Comparison of ENCODE assay signal across 8 cellular contexts in the genomic region with DNA sequence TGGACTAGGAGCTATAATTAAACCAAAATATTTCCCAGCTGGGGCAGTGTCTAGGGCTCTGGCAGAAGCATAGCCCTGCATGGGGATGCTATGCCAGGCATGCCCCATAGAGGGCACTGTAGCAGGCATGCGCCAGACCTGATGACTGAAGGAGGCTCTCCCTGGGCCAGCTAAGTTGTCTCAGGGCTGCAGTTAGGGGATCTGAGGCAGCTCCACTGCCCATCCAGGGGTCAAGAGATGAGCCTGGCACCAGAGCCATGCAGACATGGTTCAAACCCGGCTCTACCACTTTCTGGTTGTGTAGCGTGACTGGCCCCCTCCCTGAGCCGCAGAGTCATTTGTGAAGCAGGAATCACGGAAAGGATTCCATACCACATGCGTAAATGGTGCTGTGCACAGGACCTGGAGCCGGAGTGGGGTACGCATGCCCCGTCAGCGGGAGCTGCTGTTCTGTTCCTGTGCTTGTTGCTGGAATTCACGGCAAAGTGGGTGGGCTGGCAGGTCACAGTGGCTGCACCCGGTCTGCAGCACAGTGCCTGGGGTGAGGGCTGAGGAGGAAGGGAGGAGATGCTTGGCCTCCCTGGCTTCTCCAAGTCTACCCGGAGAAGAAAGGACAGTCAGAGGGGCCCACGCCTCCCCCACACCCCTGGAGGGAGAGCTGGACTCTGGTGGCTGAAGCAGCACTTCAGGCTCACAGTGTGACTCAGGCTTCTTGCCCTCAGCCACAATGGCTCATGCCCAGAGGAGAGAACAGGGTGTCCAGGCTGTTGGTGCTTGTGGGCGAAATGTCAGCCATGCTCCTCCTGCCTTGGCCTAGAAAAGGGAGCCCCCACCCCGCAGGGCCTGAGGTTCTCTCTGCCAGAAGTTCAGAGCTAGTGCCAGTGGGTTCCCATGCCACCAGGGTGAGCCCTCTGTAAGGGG. TPM values are rescaled to one million over a fixed set of nuclear protein-coding genes. Genes with fewer than 3 reads are reported as not detected.
A peak's percentile ranks its signal among the peaks of the same experiment; 100 is the strongest.
DNase-seq lines count a peak whose midpoint lies in the region; ATAC-seq and TF ChIP-seq lines count a peak whose summit lies in the region.

No MANE protein-coding gene starts in this region.

- no peaks in the 10 kb centered on the region for H3K36me3 Mint-ChIP-seq in activated CD4-positive, alpha-beta T cell treated with anti-CD3 and anti-CD28 coated beads, Interleukin-2, amount 10 ng/mL, durations not matched to agents 7 days and 5 days (ENCODE audit: low read depth)

- no peak overlapping the region for H3K23ac ChIP-seq in mesenchymal stem cell (ENCODE audit: low read length in 2 of 2)

- no peak overlapping the region for H4K91ac ChIP-seq in mesenchymal stem cell (ENCODE audit: low read length)

- no peaks in the 10 kb centered on the region for H3K4me1 Mint-ChIP-seq in activated CD4-positive, alpha-beta T cell treated with anti-CD3 and anti-CD28 coated beads, Interleukin-2, amount 10 ng/mL, durations not matched to agents 7 days and 5 days

- H3K36me3 ChIP-seq in Karpas-422 (ENCODE audit: insufficient read depth, low read length) (no peaks in the 10 kb centered on the region), mesenchymal stem cell (ENCODE audit: control insufficient read depth in 1 of 2, insufficient read depth in 2 of 2, low read depth in 1 of 2, low read length in 2 of 2) (peaks cover 66 to 69% of the 10 kb centered on the region in 2 experiments)

- POLR2A ChIA-PET in AG04450 (lab: Yijun Ruan, JAX) = interaction anchor here (0.8 to 0.9 kb wide), 2 partner anchors 10 to 152 kb away, joined by 4 to 5 read pairs; no protein-coding TSS in a partner anchor
- POLR2A ChIA-PET in activated CD4-positive, alpha-beta T cell treated with anti-CD3 and anti-CD28 coated beads, Interleukin-2, amount 10 ng/mL, durations not matched to agents 7 days and 5 days (lab: Charles Lee) = no interaction called here

- no peak overlapping the region for H3K4me3 Mint-ChIP-seq in activated CD4-positive, alpha-beta T cell treated with anti-CD3 and anti-CD28 coated beads, Interleukin-2, amount 10 ng/mL, durations not matched to agents 7 days and 5 days

- H2AFZ ChIP-seq in Karpas-422 (ENCODE audit: low read length) (no peak overlapping the region), mesenchymal stem cell (ENCODE audit: low read depth, low read length) (no peak overlapping the region)

- no peak overlapping the region for H3K4me3 ChIP-seq in AG04450 (ENCODE audit: low read depth, low read length)
- no peak overlapping the region for H3K4me3 ChIP-seq in Karpas-422 (ENCODE audit: low read length)
- H3K4me3 ChIP-seq in mesenchymal stem cell (ENCODE audit: insufficient read depth in 1 of 2, low read depth in 1 of 2, low read length in 2 of 2) = no peak overlapping the region

- H2BK120ac ChIP-seq in mesenchymal stem cell (ENCODE audit: low read depth, low read length) = no peak overlapping the region

- H3K4me2 ChIP-seq in Karpas-422 (ENCODE audit: low read depth, low read length, poor library complexity, severe bottlenecking) = no peak overlapping the region
- no peak overlapping the region for H3K4me2 ChIP-seq in mesenchymal stem cell (ENCODE audit: low read length, poor library complexity, severe bottlenecking)

- no peak overlapping the region for H2BK5ac ChIP-seq in mesenchymal stem cell (ENCODE audit: low read depth, low read length, poor library complexity, severe bottlenecking)

- H3K27ac ChIP-seq in AG04450 (ENCODE audit: low read depth, low read length) (no peak overlapping the region), Karpas-422 (ENCODE audit: low read length) (no peak overlapping the region), mesenchymal stem cell (ENCODE audit: low read length, poor library complexity, severe bottlenecking) (no peak overlapping the region)

- no peaks in the 10 kb centered on the region for H3K27me3 Mint-ChIP-seq in activated CD4-positive, alpha-beta T cell treated with anti-CD3 and anti-CD28 coated beads, Interleukin-2, amount 10 ng/mL, durations not matched to agents 7 days and 5 days

- peak; percentile 37 for DNase-seq in AG04450 (ENCODE audit: low read depth, low spot score)
- peak; percentile 86 for DNase-seq in Karpas-422
- peak; percentile 64 for DNase-seq in activated CD4-positive, alpha-beta T cell treated with anti-CD3 and anti-CD28 coated beads, Interleukin-2, amount 10 ng/mL, durations not matched to agents 7 days and 5 days
- peak; percentile 81 for DNase-seq in ecto neural progenitor cell (ENCODE audit: low spot score)
- DNase-seq in mesenchymal stem cell = peak; percentile 67
- DNase-seq in stimulated activated CD8-positive, alpha-beta memory T cell treated with anti-CD3 and anti-CD28 coated beads, Interleukin-4, amount 100 ng/mL, for 48 hours = peak; percentile 86
- no peak for DNase-seq in central memory CD4-positive, alpha-beta T cell

- H3K18ac ChIP-seq in mesenchymal stem cell (ENCODE audit: low read depth in 1 of 2, low read length in 2 of 2) = no peak overlapping the region

- H4K8ac ChIP-seq in mesenchymal stem cell (ENCODE audit: low read length) = peak overlapping the region; percentile 12

- H3K4me1 ChIP-seq in Karpas-422 (ENCODE audit: low read length) = no peaks in the 10 kb centered on the region
- H3K4me1 ChIP-seq in mesenchymal stem cell (ENCODE audit: control insufficient read depth, insufficient read depth, low read depth, low read length) = peaks cover 29% of the 10 kb centered on the region

- peaks cover 14% of the 10 kb centered on the region for H3K79me1 ChIP-seq in mesenchymal stem cell (replicated peaks; ENCODE audit: low read length, poor library complexity, severe bottlenecking)

- H3K27ac Mint-ChIP-seq in activated CD4-positive, alpha-beta T cell treated with anti-CD3 and anti-CD28 coated beads, Interleukin-2, amount 10 ng/mL, durations not matched to agents 7 days and 5 days = no peak overlapping the region

- peak overlapping the region in 1 of 2 experiments; percentile 46 for H2BK12ac ChIP-seq in mesenchymal stem cell (ENCODE audit: low read length in 2 of 2)

- H3K9me2 ChIP-seq in Karpas-422 (replicated peaks; ENCODE audit: insufficient read depth, low read length) = no peaks in the 10 kb centered on the region

- H3K9me3 ChIP-seq in AG04450 (ENCODE audit: control insufficient read depth, insufficient read depth, low read length) (no peaks in the 10 kb centered on the region), Karpas-422 (ENCODE audit: low read length) (no peaks in the 10 kb centered on the region), mesenchymal stem cell (ENCODE audit: control insufficient read depth, low read length) (no peaks in the 10 kb centered on the region)

- peak; percentile 73 for ATAC-seq in GM18867 (IDR thresholded peaks at IDR 0.05; ENCODE audit: unreplicated experiment)

- H4K20me1 ChIP-seq in Karpas-422 (ENCODE audit: insufficient read depth, low read depth, low read length) = no peaks in the 10 kb centered on the region

- TF ChIP-seq CTCF in AG04450 (IDR thresholded peaks at IDR 0.05; ENCODE audit: low read depth, low read length) = peak; percentile 98

- 94% methylated on average over 16 of the region's 16 CpGs for WGBS in mesenchymal stem cell

- CTCF ChIA-PET in AG04450 (lab: Charles Lee) = interaction anchor here (0.6 to 4.1 kb wide), 32 partner anchors 9 to 1711 kb away, joined by 3 to 76 read pairs (median 4); a partner anchor contains a TSS
- CTCF ChIA-PET in activated CD4-positive, alpha-beta T cell treated with anti-CD3 and anti-CD28 coated beads, Interleukin-2, amount 10 ng/mL, durations not matched to agents 7 days and 5 days (lab: Charles Lee) = interaction anchor here (0.8 to 2.9 kb wide), 12 partner anchors 10 to 251 kb away, joined by 3 to 16 read pairs (median 4); a partner anchor contains a TSS

- H2AK5ac ChIP-seq in mesenchymal stem cell (ENCODE audit: low read length, severe bottlenecking) = no peak overlapping the region

- H3K9me3 Mint-ChIP-seq in activated CD4-positive, alpha-beta T cell treated with anti-CD3 and anti-CD28 coated beads, Interleukin-2, amount 10 ng/mL, durations not matched to agents 7 days and 5 days = no peaks in the 10 kb centered on the region

- no peak overlapping the region for H3K4ac ChIP-seq in mesenchymal stem cell (ENCODE audit: low read depth in 1 of 2, low read length in 2 of 2)

- no peak overlapping the region for H3K9ac ChIP-seq in Karpas-422 (ENCODE audit: low read length)
- H3K9ac ChIP-seq in mesenchymal stem cell (ENCODE audit: low read length) = no peak overlapping the region

- H3K27me3 ChIP-seq in AG04450 (ENCODE audit: control insufficient read depth, insufficient read depth, low read length) (no peaks in the 10 kb centered on the region), Karpas-422 (ENCODE audit: low read length) (no peaks in the 10 kb centered on the region), mesenchymal stem cell (ENCODE audit: control insufficient read depth in 1 of 2, insufficient read depth in 1 of 2, low read length in 2 of 2) (no peaks in the 10 kb centered on the region)

- H3K79me2 ChIP-seq in Karpas-422 (ENCODE audit: low read length) = no peaks in the 10 kb centered on the region

- no peak overlapping the region for H3K14ac ChIP-seq in mesenchymal stem cell (ENCODE audit: low read length in 2 of 2)

- H2BK15ac ChIP-seq in mesenchymal stem cell (ENCODE audit: low read depth, poor library complexity, severe bottlenecking) = no peak overlapping the region

RNA-seq across cellular contexts. Expression of a gene that starts 43.1 kb away (rescaled TPM):
- polyA plus RNA-seq in AG04450 (2011; rRNA removed) = not detected in 2 replicates
- polyA minus RNA-seq in AG04450 (2011; rRNA and poly(A)+ RNA removed) = not detected in 2 replicates
- not detected in 2 replicates for total RNA-seq in Karpas-422 (2014; rRNA removed; shearing (Covaris generic); ENCODE audit: low replicate concordance)
- total RNA-seq in activated CD4-positive, alpha-beta T cell treated with anti-CD3 and anti-CD28 coated beads, Interleukin-2, amount 10 ng/mL, durations not matched to agents 7 days and 5 days = not detected
- polyA plus RNA-seq in mesenchymal stem cell (2013, experiment 1 of 2) = not detected
- polyA plus RNA-seq in mesenchymal stem cell (2013, experiment 2 of 2) = not detected
